In the genomic region with DNA sequence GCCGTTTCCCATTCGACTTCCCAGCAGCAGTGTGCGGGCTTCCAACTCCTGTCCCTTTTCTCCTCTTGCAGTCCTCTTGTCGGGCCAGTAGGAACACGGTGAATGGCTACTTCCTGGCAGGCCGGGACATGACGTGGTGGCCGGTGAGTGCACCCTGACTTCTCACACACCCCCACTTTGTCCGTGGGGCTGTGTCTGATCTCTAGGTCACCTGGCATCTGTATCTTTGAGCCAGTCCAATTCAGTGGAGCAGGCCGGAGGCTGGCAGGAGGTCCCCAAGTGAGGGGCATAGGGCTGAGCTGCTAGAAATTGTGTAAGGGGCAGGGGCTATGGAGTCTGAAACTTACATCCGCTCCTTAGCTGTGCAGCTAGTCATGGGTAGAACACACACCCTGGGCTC, we compare ENCODE assay signal across 29 cellular contexts. TPM values are rescaled to one million over a fixed set of nuclear protein-coding genes. Genes with fewer than 3 reads are reported as not detected.
A peak's percentile ranks its signal among the peaks of the same experiment; 100 is the strongest.
DNase-seq lines count a peak whose midpoint lies in the region; ATAC-seq and TF ChIP-seq lines count a peak whose summit lies in the region.
"Had no signal": no experiment of that assay in that cellular context is flagged by ENCODE, and none has a peak within 500 bp of the region (broad histone marks: within the 10 kb centered on the region; RNA-seq: fewer than 3 reads in every experiment).

No MANE protein-coding gene starts in this region.

- peak overlapping the region; percentile 37 for H3K27ac Mint-ChIP-seq in T-helper 17 cell
- peak overlapping the region in 5 of 9 donors; percentile 27 to 81 (median 42) for H3K27ac Mint-ChIP-seq in naive thymus-derived CD4-positive, alpha-beta T cell
- H3K27ac Mint-ChIP-seq: CD8-positive, alpha-beta T cell had no signal

- ATAC-seq in Right ventricle myocardium superior (ENCODE audit: poor library complexity), result no peak
- ATAC-seq in T-helper 17 cell, result no peak
- no peak for ATAC-seq in naive thymus-derived CD4-positive, alpha-beta T cell
- no peak for ATAC-seq in GM21717 (IDR thresholded peaks at IDR 0.05; ENCODE audit: unreplicated experiment)
- ATAC-seq: CD8-positive, alpha-beta T cell; GM12878; HepG2 had no signal

- H3K27me3 Mint-ChIP-seq in T-helper 17 cell, result no peaks in the 10 kb centered on the region
- no peaks in the 10 kb centered on the region for H3K27me3 Mint-ChIP-seq in naive thymus-derived CD4-positive, alpha-beta T cell

- H3K9me3 ChIP-seq in left ventricle myocardium inferior (replicated peaks) (no peaks in the 10 kb centered on the region), T-helper 17 cell (ENCODE audit: control insufficient read depth, low read length, poor library complexity, severe bottlenecking) (no peaks in the 10 kb centered on the region), MG63 (no peaks in the 10 kb centered on the region)
- no peaks in the 10 kb centered on the region for H3K9me3 ChIP-seq in naive thymus-derived CD4-positive, alpha-beta T cell (ENCODE audit: control insufficient read depth in 2 of 3, low read length in 3 of 3)
- H3K9me3 ChIP-seq: BLaER1 treated with 17β-estradiol and CSF1 and Interleukin-3, amounts not matched to agents 10 nM and 100 nM; Caco-2 had no signal

- H3K4me3 Mint-ChIP-seq in T-helper 17 cell, result no peak overlapping the region
- no peak overlapping the region for H3K4me3 Mint-ChIP-seq in naive thymus-derived CD4-positive, alpha-beta T cell
- H3K4me3 Mint-ChIP-seq: CD8-positive, alpha-beta T cell had no signal

- CTCF ChIA-PET in naive thymus-derived CD4-positive, alpha-beta T cell (lab: Charles Lee), result interaction anchor here (3.2 kb wide), 1 partner anchor 10 kb away, joined by 14 read pairs; no protein-coding TSS in a partner anchor

- H3K9me3 Mint-ChIP-seq in naive thymus-derived CD4-positive, alpha-beta T cell, result no peaks in the 10 kb centered on the region
- H3K9me3 Mint-ChIP-seq: CD8-positive, alpha-beta T cell had no signal

- peaks cover 38% of the 10 kb centered on the region for H3K4me1 Mint-ChIP-seq in T-helper 17 cell
- H3K4me1 Mint-ChIP-seq in naive thymus-derived CD4-positive, alpha-beta T cell, result peaks cover 30 to 66% (median 55%) of the 10 kb centered on the region in 7 donors

- H3K27me3 ChIP-seq in left ventricle myocardium inferior (ENCODE audit: low read depth) (no peaks in the 10 kb centered on the region), MG63 (no peaks in the 10 kb centered on the region)
- H3K27me3 ChIP-seq in naive thymus-derived CD4-positive, alpha-beta T cell (ENCODE audit: control insufficient read depth in 2 of 2, insufficient read depth in 2 of 2, low read length in 2 of 2), result no peaks in the 10 kb centered on the region
- H3K27me3 ChIP-seq: BLaER1 treated with 17β-estradiol and CSF1 and Interleukin-3, amounts not matched to agents 10 nM and 100 nM had no signal

- DNase-seq in Right ventricle myocardium superior (peak; percentile 18), left ventricle myocardium inferior (no peak), T-helper 17 cell (no peak), MG63 (no peak)
- no peak for DNase-seq in naive thymus-derived CD4-positive, alpha-beta T cell
- no peak for DNase-seq in activated effector memory CD4-positive, alpha-beta T cell treated with anti-CD3 and anti-CD28 coated beads, Interleukin-2, amount 50 U/mL, for 16 hours
- DNase-seq: Caco-2; CD8-positive, alpha-beta T cell; DMS79; EL; GDM1; Karpas-422; NCI-H1105; NCI-H1436 treated with DMSO at 0.1 percent for 48 hours; NCI-H187 treated with DMSO at 0.1 percent for 48 hours; NCI-H2171 treated with DMSO at 0.1 percent for 48 hours; NCI-H446; NCI-H524 treated with DMSO at 0.1 percent for 48 hours; NCI-H82; NK-92 treated with Interleukin-12 subunit alpha and Interleukin-12 subunit beta, amount 100 ng/mL, for 24 hours; PC-9; SHP77 had no signal

- H3K4me3 ChIP-seq in left ventricle myocardium inferior, result no peak overlapping the region
- no peak overlapping the region for H3K4me3 ChIP-seq in naive thymus-derived CD4-positive, alpha-beta T cell (ENCODE audit: low read length)
- no peak overlapping the region for H3K4me3 ChIP-seq in MG63
- H3K4me3 ChIP-seq: BLaER1 treated with 17β-estradiol and CSF1 and Interleukin-3, amounts not matched to agents 10 nM and 100 nM; GM12878; PC-9 had no signal

- no peak for TF ChIP-seq CTCF in left ventricle myocardium inferior (IDR thresholded peaks at IDR 0.05; ENCODE audit: borderline replicate concordance)

- H3K36me3 ChIP-seq in left ventricle myocardium inferior (no peaks in the 10 kb centered on the region), MG63 (no peaks in the 10 kb centered on the region)
- no peaks in the 10 kb centered on the region for H3K36me3 ChIP-seq in naive thymus-derived CD4-positive, alpha-beta T cell (ENCODE audit: control insufficient read depth in 2 of 3, insufficient read depth in 3 of 3, low read length in 3 of 3)
- H3K36me3 ChIP-seq: BLaER1 treated with 17β-estradiol and CSF1 and Interleukin-3, amounts not matched to agents 10 nM and 100 nM had no signal

- H3K36me3 Mint-ChIP-seq in T-helper 17 cell (ENCODE audit: low read depth), result no peaks in the 10 kb centered on the region
- peaks cover 0 to 4% (median 0%) of the 10 kb centered on the region in 5 donors for H3K36me3 Mint-ChIP-seq in naive thymus-derived CD4-positive, alpha-beta T cell
- H3K36me3 Mint-ChIP-seq: CD8-positive, alpha-beta T cell had no signal

- H3K27ac ChIP-seq in left ventricle myocardium inferior (replicated peaks), result no peak overlapping the region
- no peak overlapping the region for H3K27ac ChIP-seq in naive thymus-derived CD4-positive, alpha-beta T cell (ENCODE audit: low read depth, low read length)
- H3K27ac ChIP-seq: BLaER1 treated with 17β-estradiol and CSF1 and Interleukin-3, amounts not matched to agents 10 nM and 100 nM; PC-9 had no signal

- intact Hi-C loops in Right ventricle myocardium superior (cut with DNase I) (no loop called here), left ventricle myocardium inferior (cut with micrococcal nuclease) (no loop called here)
- intact Hi-C loops in naive thymus-derived CD4-positive, alpha-beta T cell (cut with micrococcal nuclease), result no loop called here

- H3K4me1 ChIP-seq in left ventricle myocardium inferior, result no peaks in the 10 kb centered on the region
- peaks cover 22 to 34% of the 10 kb centered on the region in 2 donors for H3K4me1 ChIP-seq in naive thymus-derived CD4-positive, alpha-beta T cell (ENCODE audit: control insufficient read depth in 2 of 2, insufficient read depth in 2 of 2, low read length in 2 of 2)

- POLR2A ChIA-PET in naive thymus-derived CD4-positive, alpha-beta T cell (lab: Charles Lee), result interaction anchor here (1.2 to 1.8 kb wide), 2 partner anchors 9 to 99 kb away, joined by 3 to 5 read pairs; no protein-coding TSS in a partner anchor

RNA-seq across cellular contexts. Expression of gene SLC5A10, which starts 6.6 kb away (rescaled TPM):
- total RNA-seq in Right ventricle myocardium superior (not detected), left ventricle myocardium inferior (not detected), T-helper 17 cell (not detected)
- under 1 TPM in 1 of 5 experiments, not detected in 4; 0.17 TPM for total RNA-seq in naive thymus-derived CD4-positive, alpha-beta T cell
- polyA plus RNA-seq in naive thymus-derived CD4-positive, alpha-beta T cell, result under 1 TPM; 0.15 to 0.37 TPM
- not detected in 2 replicates for total RNA-seq in MG63 (2014; rRNA removed; shearing (Covaris generic); ENCODE audit: low replicate concordance)
- total RNA-seq: A172; CD8-positive, alpha-beta T cell; HepG2; HT1080; RPMI7951 had no signal

RNA-seq across cellular contexts. Expression of gene FAM83G, which starts 46.0 kb away (rescaled TPM):
- total RNA-seq in Right ventricle myocardium superior (1.9 TPM), left ventricle myocardium inferior (2.2 TPM), T-helper 17 cell (1 to 10 TPM; 7.8 to 7.9 TPM)
- total RNA-seq in naive thymus-derived CD4-positive, alpha-beta T cell, result 1 to 10 TPM; 3.9 to 9.1 (median 6.9) TPM
- polyA plus RNA-seq in naive thymus-derived CD4-positive, alpha-beta T cell, result 1 to 10 TPM; 1.6 to 3.6 TPM
- total RNA-seq in MG63 (2014; rRNA removed; shearing (Covaris generic); ENCODE audit: low replicate concordance), result 4.7 and 4.9 TPM in 2 replicates
